Comparison of ENCODE assay signal across 17 cellular contexts in the genomic region with DNA sequence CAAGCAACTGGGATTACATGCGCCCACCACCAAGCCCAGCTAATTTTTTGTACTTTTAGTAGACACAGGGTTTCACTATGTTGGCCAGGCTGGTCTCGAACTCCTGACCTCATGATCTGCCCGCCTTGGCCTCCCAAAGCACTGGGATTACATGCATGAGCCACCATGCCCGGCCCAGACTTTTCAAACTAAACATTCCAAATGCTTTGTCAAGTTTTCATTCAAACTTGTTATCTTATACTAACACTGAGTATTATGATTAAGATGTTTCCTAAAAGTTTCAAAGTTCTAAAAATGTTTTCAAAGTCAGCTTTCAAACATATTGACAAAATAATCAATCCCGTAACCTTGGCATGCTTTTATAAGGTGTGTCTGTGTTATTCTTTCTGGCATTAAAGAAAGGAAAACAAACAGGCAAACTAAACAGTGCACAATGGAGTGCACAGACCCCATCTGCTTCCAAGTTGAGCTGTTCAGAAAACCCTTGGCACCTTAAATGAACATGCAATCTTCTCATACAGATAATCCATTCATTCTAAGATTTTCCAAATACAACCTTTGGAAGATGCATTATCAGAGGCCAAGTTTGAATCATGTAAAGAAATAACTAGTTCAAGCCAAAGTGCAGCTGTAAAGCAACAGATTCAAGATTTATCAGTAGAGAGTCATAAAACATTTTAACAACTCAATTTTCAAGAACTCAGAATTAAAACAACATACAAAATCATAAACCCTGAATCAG.
"Had no signal": no experiment of that assay in that cellular context is flagged by ENCODE, and none has a peak within 500 bp of the region (broad histone marks: within the 10 kb centered on the region; RNA-seq: fewer than 3 reads in every experiment).

No MANE protein-coding gene starts in this region.

- DNase-seq: activated CD4-positive, alpha-beta T cell treated with anti-CD3 and anti-CD28 coated beads, Interleukin-2, amount 10 ng/mL, durations not matched to agents 7 days and 5 days; activated CD4-positive, CD25-positive, alpha-beta regulatory T cell; activated CD8-positive, alpha-beta memory T cell treated with anti-CD3 and anti-CD28 coated beads, Interleukin-2, amount 50 U/mL, for 48 hours; activated gamma-delta T cell treated with Interleukin-2 at 50 U/mL for 16 hours; activated T-cell treated with anti-CD3 and anti-CD28 coated beads, Interleukin-2, amount 50 U/mL, for 72 hours; amygdala; effector CD8-positive, alpha-beta T cell; naive thymus-derived CD4-positive, alpha-beta T cell; stimulated activated CD4-positive, alpha-beta T cell treated with anti-CD3 and anti-CD28 coated beads, Interleukin-4, amount 100 ng/mL, for 24 hours; stimulated activated CD8-positive, alpha-beta memory T cell treated with anti-CD3 and anti-CD28 coated beads, Interleukin-4, amount 100 ng/mL, for 48 hours; stimulated activated naive CD4-positive, alpha-beta T cell treated with Interleukin-2 at 50 U/mL for 16 hours; substantia nigra; T-helper 17 cell had no signal

- H3K36me3 ChIP-seq: tibial nerve had no signal

- FAIRE-seq: islet of Langerhans had no signal

- H3K9me3 ChIP-seq: tibial nerve had no signal

- H3K27me3 ChIP-seq: tibial nerve had no signal

- ATAC-seq: activated T-cell treated with anti-CD3 and anti-CD28 coated beads, Interleukin-2, amount 50 U/mL, for 72 hours; left lobe of liver; naive thymus-derived CD4-positive, alpha-beta T cell; T-helper 17 cell had no signal

- H3K4me3 ChIP-seq: tibial nerve had no signal

- H3K27ac ChIP-seq: epithelial cell of prostate, tibial nerve had no signal
